ENCODE assay signal across 32 cellular contexts in genomic region chr5:138951091-138951985, GRCh38.
DNase-seq lines count a peak whose midpoint lies in the region; ATAC-seq, FAIRE-seq and TF ChIP-seq lines count a peak whose summit lies in the region.
"Had no signal": no experiment of that assay in that cellular context is flagged by ENCODE, and none has a peak within 500 bp of the region (broad histone marks: within the 10 kb centered on the region; RNA-seq: fewer than 3 reads in every experiment).

No MANE protein-coding gene starts in this region.

- H3K4me3 Mint-ChIP-seq in endothelial cell (ENCODE audit: unreplicated experiment), result peak overlapping the region; percentile 28
- H3K4me3 Mint-ChIP-seq: activated naive CD4-positive, alpha-beta T cell treated with anti-CD3 and anti-CD28 coated beads for 36 hours; CD8-positive, alpha-beta T cell; mesothelial cell of epicardium; T-helper 1 cell treated with Interleukin-12 subunit alpha and Interleukin-12 subunit beta and Interleukin-4 antibody, amounts not matched to agents 30 μg/mL and 1 μg/mL, for 36 hours had no signal

- H3K4me3 ChIP-seq in right atrium auricular region, result no peak overlapping the region
- H3K4me3 ChIP-seq in heart right ventricle, result no peak overlapping the region
- H3K4me3 ChIP-seq: SK-N-MC, uterus had no signal

- no peak for ATAC-seq in heart right ventricle
- no peak for ATAC-seq in HG03342 (IDR thresholded peaks at IDR 0.05; ENCODE audit: unreplicated experiment)
- ATAC-seq: CD8-positive, alpha-beta T cell; left lobe of liver; right cardiac atrium had no signal

- H3K27me3 Mint-ChIP-seq in endothelial cell (ENCODE audit: unreplicated experiment), result peaks cover 27% of the 10 kb centered on the region
- H3K27me3 Mint-ChIP-seq: naive B cell had no signal

- 95 to 96% methylated on average over 18 of the region's 18 CpGs for WGBS in heart right ventricle, 2 donors

- intact Hi-C loops in heart right ventricle (cut with DNase I) (no loop called here), posterior vena cava (cut with DNase I) (no loop called here)

- H3K27ac ChIP-seq in right atrium auricular region (peak overlapping the region; percentile 85 to 94), heart right ventricle (peak overlapping the region in 5 of 10 donors; percentile 21 to 89 (median 59))
- H3K27ac ChIP-seq: SK-N-MC had no signal

- H3K9me3 Mint-ChIP-seq in endothelial cell (ENCODE audit: unreplicated experiment), result no peaks in the 10 kb centered on the region
- H3K9me3 Mint-ChIP-seq: activated naive CD4-positive, alpha-beta T cell treated with anti-CD3 and anti-CD28 coated beads for 36 hours; CD8-positive, alpha-beta T cell; immature natural killer cell; mesothelial cell of epicardium; naive B cell; T-helper 1 cell treated with Interleukin-12 subunit alpha and Interleukin-12 subunit beta and Interleukin-4 antibody, amounts not matched to agents 30 μg/mL and 1 μg/mL, for 36 hours had no signal

- H3K9me3 ChIP-seq in right atrium auricular region, result no peaks in the 10 kb centered on the region
- no peaks in the 10 kb centered on the region for H3K9me3 ChIP-seq in heart right ventricle
- H3K9me3 ChIP-seq: uterus had no signal

- TF ChIP-seq CTCF in right atrium auricular region (IDR thresholded peaks at IDR 0.05), result no peak
- TF ChIP-seq CTCF in heart right ventricle (IDR thresholded peaks at IDR 0.05), result no peak
- TF ChIP-seq CTCF in endothelial cell (IDR thresholded peaks at IDR 0.05; ENCODE audit: unreplicated experiment), result no peak

- H3K36me3 ChIP-seq in right atrium auricular region, result peaks cover 7% of the 10 kb centered on the region
- H3K36me3 ChIP-seq in heart right ventricle, result peaks cover 0 to 21% (median 0%) of the 10 kb centered on the region in 9 donors
- H3K36me3 ChIP-seq: uterus had no signal

- no peak for DNase-seq in right atrium auricular region (ENCODE audit: low spot score)
- no peak for DNase-seq in heart right ventricle
- no peak for DNase-seq in endothelial cell (ENCODE audit: low spot score)
- DNase-seq in posterior vena cava (ENCODE audit: low spot score), result peak; percentile 73
- DNase-seq in urothelium cell line (ENCODE audit: low spot score), result no peak
- DNase-seq in DMS79 (lab: John Stamatoyannopoulos, UW), result no peak
- no peak for DNase-seq in activated CD4-positive, CD25-positive, alpha-beta regulatory T cell treated with anti-CD3 and anti-CD28 coated beads, Interleukin-2, amount 50 U/mL, for 72 hours
- DNase-seq: activated CD4-positive, alpha-beta T cell treated with anti-CD3 and anti-CD28 coated beads for 48 hours; activated CD8-positive, alpha-beta memory T cell treated with anti-CD3 and anti-CD28 coated beads for 24 hours; activated naive CD4-positive, alpha-beta T cell treated with anti-CD3 and anti-CD28 coated beads for 36 hours; activated T-cell treated with anti-CD3 and anti-CD28 coated beads, Interleukin-2, amount 50 U/mL, for 1 hour; amniotic stem cell; CD8-positive, alpha-beta T cell; cortex of kidney; DMS 273 treated with DMSO at 0.1 percent for 48 hours; immature natural killer cell; MV-4-11; naive B cell; NCI-H1436 treated with DMSO at 0.1 percent for 48 hours; NCI-H2107; NCI-H774; right cardiac atrium; stimulated activated CD4-positive, alpha-beta T cell treated with anti-CD3 and anti-CD28 coated beads, Interleukin-2, amount 100 ng/mL, for 48 hours; uterus had no signal

- peaks cover 19% of the 10 kb centered on the region for H3K4me1 Mint-ChIP-seq in endothelial cell (ENCODE audit: unreplicated experiment)

- no peak overlapping the region for H3K27ac Mint-ChIP-seq in endothelial cell (ENCODE audit: unreplicated experiment)
- H3K27ac Mint-ChIP-seq: activated naive CD4-positive, alpha-beta T cell treated with anti-CD3 and anti-CD28 coated beads for 36 hours; CD8-positive, alpha-beta T cell; T-helper 1 cell treated with Interleukin-12 subunit alpha and Interleukin-12 subunit beta and Interleukin-4 antibody, amounts not matched to agents 30 μg/mL and 1 μg/mL, for 36 hours had no signal

- no peak for FAIRE-seq in urothelium cell line (lab: Jason Lieb, UNC)
- FAIRE-seq: A204.1, frontal cortex, H1 had no signal

- peaks cover 0 to 91% of the 10 kb centered on the region in 2 donors for H3K4me1 ChIP-seq in right atrium auricular region
- H3K4me1 ChIP-seq in heart right ventricle, result peaks cover 41 to 93% (median 79%) of the 10 kb centered on the region in 9 donors

- no peaks in the 10 kb centered on the region for H3K27me3 ChIP-seq in right atrium auricular region
- H3K27me3 ChIP-seq in heart right ventricle, result no peaks in the 10 kb centered on the region
- H3K27me3 ChIP-seq: uterus had no signal

- H3K36me3 Mint-ChIP-seq in endothelial cell (ENCODE audit: low read depth, unreplicated experiment), result peaks cover 11% of the 10 kb centered on the region
